ENCODE assay signal across 14 cellular contexts in genomic region chr5:38453921-38454320, GRCh38.
DNase-seq lines count a peak whose midpoint lies in the region; ATAC-seq and TF ChIP-seq lines count a peak whose summit lies in the region.
"Had no signal": no experiment of that assay in that cellular context is flagged by ENCODE, and none has a peak within 500 bp of the region (broad histone marks: within the 10 kb centered on the region; RNA-seq: fewer than 3 reads in every experiment).

No MANE protein-coding gene starts in this region.

- H3K27me3 ChIP-seq in CD4-positive, alpha-beta memory T cell (ENCODE audit: insufficient read depth, low read length) = peaks cover 17% of the 10 kb centered on the region
- no peaks in the 10 kb centered on the region for H3K27me3 ChIP-seq in body of pancreas
- H3K27me3 ChIP-seq: hepatocyte had no signal

- no peaks in the 10 kb centered on the region for H3K9me3 ChIP-seq in CD4-positive, alpha-beta memory T cell (ENCODE audit: control insufficient read depth in 1 of 2, low read length in 2 of 2)
- H3K9me3 ChIP-seq in body of pancreas = no peaks in the 10 kb centered on the region
- H3K9me3 ChIP-seq: left ventricle myocardium inferior, suprapubic skin had no signal

- POLR2A ChIA-PET in CD4-positive, alpha-beta memory T cell (lab: Charles Lee; ENCODE audit: partially characterized antibody) = interaction anchor here (0.7 to 2.1 kb wide), 2 partner anchors 8 to 12 kb away, joined by 3 to 6 read pairs; no protein-coding TSS in a partner anchor

- peaks cover 32% of the 10 kb centered on the region for H3K4me1 ChIP-seq in CD4-positive, alpha-beta memory T cell (ENCODE audit: insufficient read depth, low read length)
- no peaks in the 10 kb centered on the region for H3K4me1 ChIP-seq in body of pancreas

- CTCF ChIA-PET in CD4-positive, alpha-beta memory T cell (lab: Charles Lee; ENCODE audit: partially characterized antibody) = interaction anchor here (1.1 to 6.4 kb wide), 4 partner anchors 9 to 356 kb away, joined by 3 to 74 read pairs (median 4); no protein-coding TSS in a partner anchor

- TF ChIP-seq POLR2A in body of pancreas (IDR thresholded peaks at IDR 0.05) = no peak

- no peak for TF ChIP-seq CTCF in body of pancreas (IDR thresholded peaks at IDR 0.05)

- no peak overlapping the region for H3K27ac ChIP-seq in CD4-positive, alpha-beta memory T cell (ENCODE audit: low read depth, low read length)
- H3K27ac ChIP-seq in body of pancreas = no peak overlapping the region
- H3K27ac ChIP-seq: hepatocyte, left ventricle myocardium inferior, suprapubic skin had no signal

- H3K36me3 Mint-ChIP-seq in CD4-positive, alpha-beta memory T cell = no peaks in the 10 kb centered on the region
- H3K36me3 Mint-ChIP-seq in activated T-helper 17 cell treated with anti-CD3 and anti-CD28 coated beads, Interleukin-2, amount 50 U/mL, for 72 hours (ENCODE audit: low read depth) = no peaks in the 10 kb centered on the region

- peak overlapping the region; percentile 16 to 75 (median 64) for H3K4me3 Mint-ChIP-seq in CD4-positive, alpha-beta memory T cell
- H3K4me3 Mint-ChIP-seq in activated T-helper 17 cell treated with anti-CD3 and anti-CD28 coated beads, Interleukin-2, amount 50 U/mL, for 72 hours = peak overlapping the region; percentile 32
- H3K4me3 Mint-ChIP-seq: H9, nephron progenitor cell had no signal

- WGBS in body of pancreas, 2 donors = 81 to 82% methylated on average over 11 of the region's 11 CpGs

- intact Hi-C loops in CD4-positive, alpha-beta memory T cell (cut with micrococcal nuclease) = no loop called here
- intact Hi-C loops in body of pancreas (cut with DNase I) = no loop called here

- no peaks in the 10 kb centered on the region for H3K36me3 ChIP-seq in CD4-positive, alpha-beta memory T cell (ENCODE audit: insufficient read depth, low read length)
- H3K36me3 ChIP-seq in body of pancreas (replicated peaks in 1 of 2; ENCODE audit: insufficient read depth in 1 of 2, low read depth in 2 of 2) = no peaks in the 10 kb centered on the region
- H3K36me3 ChIP-seq: left ventricle myocardium inferior, suprapubic skin had no signal

- H3K4me3 ChIP-seq in CD4-positive, alpha-beta memory T cell (ENCODE audit: low read length in 2 of 2) = no peak overlapping the region
- H3K4me3 ChIP-seq in body of pancreas = no peak overlapping the region
- H3K4me3 ChIP-seq: hepatocyte, left ventricle myocardium inferior, suprapubic skin had no signal

- peaks cover 44 to 63% of the 10 kb centered on the region in 2 donors for H3K27me3 Mint-ChIP-seq in CD4-positive, alpha-beta memory T cell
- peaks cover 52% of the 10 kb centered on the region for H3K27me3 Mint-ChIP-seq in activated T-helper 17 cell treated with anti-CD3 and anti-CD28 coated beads, Interleukin-2, amount 50 U/mL, for 72 hours

- H3K4me1 Mint-ChIP-seq in CD4-positive, alpha-beta memory T cell = peaks cover 27 to 50% (median 31%) of the 10 kb centered on the region in 4 donors
- H3K4me1 Mint-ChIP-seq in activated T-helper 17 cell treated with anti-CD3 and anti-CD28 coated beads, Interleukin-2, amount 50 U/mL, for 72 hours = peaks cover 8% of the 10 kb centered on the region
- H3K4me1 Mint-ChIP-seq: H9, nephron progenitor cell had no signal

- ATAC-seq in GM18909 (IDR thresholded peaks at IDR 0.05; ENCODE audit: poor library complexity, unreplicated experiment) (peak; percentile 8), HG02884 (IDR thresholded peaks at IDR 0.05; ENCODE audit: unreplicated experiment) (peak; percentile 3), body of pancreas (no peak)
- no peak for ATAC-seq in activated T-helper 17 cell treated with anti-CD3 and anti-CD28 coated beads, Interleukin-2, amount 50 U/mL, for 72 hours (replicated peaks)

- DNase-seq in CD4-positive, alpha-beta memory T cell = no peak
- DNase-seq in NCI-H2196 (lab: John Stamatoyannopoulos, UW; ENCODE audit: unreplicated experiment) = no peak
- no peak for DNase-seq in cerebellar nuclear complex (lab: John Stamatoyannopoulos, UW)
- no peak for DNase-seq in body of pancreas
- DNase-seq in NCI-H2227 treated with DMSO at 0.1 percent for 48 hours (lab: John Stamatoyannopoulos, UW) = no peak
- DNase-seq: H9, left ventricle myocardium inferior, NCI-H2171, nephron progenitor cell had no signal

- no peaks in the 10 kb centered on the region for H3K9me3 Mint-ChIP-seq in CD4-positive, alpha-beta memory T cell
- H3K9me3 Mint-ChIP-seq in activated T-helper 17 cell treated with anti-CD3 and anti-CD28 coated beads, Interleukin-2, amount 50 U/mL, for 72 hours = no peaks in the 10 kb centered on the region
- H3K9me3 Mint-ChIP-seq: H9, nephron progenitor cell had no signal

- peak overlapping the region in 4 of 7 donors; percentile 37 to 88 (median 52) for H3K27ac Mint-ChIP-seq in CD4-positive, alpha-beta memory T cell
- H3K27ac Mint-ChIP-seq in activated T-helper 17 cell treated with anti-CD3 and anti-CD28 coated beads, Interleukin-2, amount 50 U/mL, for 72 hours = peak overlapping the region; percentile 11
- H3K27ac Mint-ChIP-seq: nephron progenitor cell had no signal

Comparison
In these comparisons a context has a peak if more than half of its experiments do, and no peak if none do; other contexts are left out.
1. ATAC-seq: peak in GM18909 (single experiment) and HG02884 (single experiment); none in activated T-helper 17 cell treated with anti-CD3 and anti-CD28 coated beads, Interleukin-2, amount 50 U/mL, for 72 hours (single experiment) and body of pancreas (single experiment).